ENCODE assay signal across 8 cellular contexts in the genomic region with DNA sequence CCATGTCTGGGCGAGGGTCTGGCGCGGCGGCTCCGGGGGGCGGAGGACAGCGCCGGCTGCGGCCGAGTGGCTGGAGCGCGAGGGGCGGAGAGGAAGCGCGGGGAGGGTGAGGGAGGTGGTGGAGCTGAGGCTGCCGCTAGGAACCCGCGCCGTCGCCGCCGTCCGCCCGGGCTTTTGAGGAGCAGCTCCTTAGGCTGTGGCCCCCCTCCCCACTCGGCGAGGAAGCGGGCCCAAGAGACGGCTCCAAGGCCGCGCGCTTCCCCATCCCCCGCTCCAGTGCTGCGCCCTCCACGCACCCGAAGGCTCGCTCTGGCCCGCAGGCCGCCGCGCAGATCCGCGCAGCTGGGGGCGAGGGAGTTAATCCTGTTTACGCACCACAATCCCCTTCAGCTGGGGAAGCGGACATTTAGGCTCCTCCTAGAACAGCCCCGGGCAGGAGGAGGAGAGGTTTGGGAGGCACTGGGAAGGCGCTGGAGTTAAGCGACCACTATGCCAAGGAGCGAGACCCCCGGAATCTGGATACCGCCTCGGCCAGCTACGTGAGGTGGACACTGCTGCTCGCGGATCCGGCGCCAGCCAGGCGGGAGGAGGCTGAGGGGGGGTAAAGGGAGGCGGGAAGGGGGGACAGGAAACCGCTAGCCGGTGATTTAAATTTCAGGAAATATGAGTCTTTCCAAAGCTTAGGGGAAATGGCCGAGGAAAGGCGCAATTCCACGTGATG. TPM values are rescaled to one million over a fixed set of nuclear protein-coding genes. Genes with fewer than 3 reads are reported as not detected.
DNase-seq lines count a peak whose midpoint lies in the region; ATAC-seq, FAIRE-seq and TF ChIP-seq lines count a peak whose summit lies in the region.

A gene with protein sequence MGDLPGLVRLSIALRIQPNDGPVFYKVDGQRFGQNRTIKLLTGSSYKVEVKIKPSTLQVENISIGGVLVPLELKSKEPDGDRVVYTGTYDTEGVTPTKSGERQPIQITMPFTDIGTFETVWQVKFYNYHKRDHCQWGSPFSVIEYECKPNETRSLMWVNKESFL (minus strand): TSS at position 553 of the 721 bp plus-strand sequence. CDS start 549 bp downstream, at position 4.

- dilution Hi-C loops in keratinocyte (cut with MboI; ENCODE audit: extremely low pct_ligation_motif_present, low sequenced_read_pairs) = no loop called here

- no peaks in the 10 kb centered on the region for H3K79me2 ChIP-seq in keratinocyte (ENCODE audit: control insufficient read depth, insufficient read depth, low read length)

- H3K27ac ChIP-seq in BLaER1 (0 out of 2 replicates have a peak within 1 kb of the TSS, but pooled peaks have one; percentile 24), Panc1 (ENCODE audit: low read length) (no peak within 1 kb of the TSS), colonic mucosa (peak within 1 kb of the TSS; percentile 80), keratinocyte (ENCODE audit: control insufficient read depth, insufficient read depth, low read length) (no peak within 1 kb of the TSS)

- H3K4me2 ChIP-seq in BLaER1 = peak within 1 kb of the TSS; percentile 89
- H3K4me2 ChIP-seq in keratinocyte (ENCODE audit: control insufficient read depth, extremely low read depth, insufficient read depth, low read depth, low read length) = peak within 1 kb of the TSS; percentile 76

- H3K9ac ChIP-seq in BLaER1 (peak within 1 kb of the TSS; percentile 50), colonic mucosa (ENCODE audit: low read depth in 2 of 2, low read length in 2 of 2) (peak within 1 kb of the TSS; percentile 48 to 81), keratinocyte (ENCODE audit: control insufficient read depth, extremely low read depth, insufficient read depth, low read length) (no peak within 1 kb of the TSS)

- in situ Hi-C loops in Panc1 (cut with HindIII; ENCODE audit: low pct_unique_long_range_greater_than_20kb, low sequenced_read_pairs) = no loop called here

- H3K27me3 ChIP-seq in BLaER1 = peaks cover 29% of the 10 kb centered on the region
- H3K27me3 ChIP-seq in H7 (ENCODE audit: control insufficient read depth, insufficient read depth, low read length) = peaks cover 42% of the 10 kb centered on the region
- peaks cover 16% of the 10 kb centered on the region for H3K27me3 ChIP-seq in Panc1 (ENCODE audit: control insufficient read depth, insufficient read depth, low read length)
- H3K27me3 ChIP-seq in colonic mucosa = peaks cover 15% of the 10 kb centered on the region
- H3K27me3 ChIP-seq in keratinocyte (ENCODE audit: control insufficient read depth, extremely low read depth, insufficient read depth, low read length) = peaks cover 26% of the 10 kb centered on the region

- H3K4me3 ChIP-seq in BLaER1 (peak within 1 kb of the TSS; percentile 65), H7 (ENCODE audit: insufficient read depth, low read depth, low read length) (peak within 1 kb of the TSS; percentile 60), Panc1 (ENCODE audit: low read depth in 2 of 2, low read length in 2 of 2) (peak within 1 kb of the TSS; percentile 45 to 50), colonic mucosa (peak within 1 kb of the TSS; percentile 52), keratinocyte (ENCODE audit: control insufficient read depth in 2 of 3, extremely low read depth in 1 of 3, insufficient read depth in 2 of 3, low read depth in 1 of 3, low read length in 3 of 3) (peak within 1 kb of the TSS; percentile 27 to 60 (median 50)), skeletal muscle cell (ENCODE audit: low read depth, low read length) (peak within 1 kb of the TSS; percentile 88)

- FAIRE-seq in keratinocyte (lab: Jason Lieb, UNC) = no peak

- no TSS peak for BruUV-seq in Panc1 (replicated peaks; lab: Mats Ljungman, UMichigan)

- CTCF ChIA-PET in Panc1 (lab: Charles Lee) = interaction anchor here (0.6 kb wide), 1 partner anchor 29 kb away, joined by 4 read pairs; no protein-coding TSS in a partner anchor

- H3K4me1 ChIP-seq in BLaER1 (peaks cover 13% of the 10 kb centered on the region), Panc1 (ENCODE audit: control insufficient read depth, insufficient read depth, low read length) (0 out of 2 replicates have a peak, but pooled peaks cover 4% of the 10 kb centered on the region), colonic mucosa (no peaks in the 10 kb centered on the region), keratinocyte (ENCODE audit: control insufficient read depth, extremely low read depth, insufficient read depth, low read length) (peaks cover 7% of the 10 kb centered on the region)

- H3K36me3 ChIP-seq in BLaER1 = no peaks in the 10 kb centered on the region
- no peaks in the 10 kb centered on the region for H3K36me3 ChIP-seq in H7 (replicated peaks; ENCODE audit: control insufficient read depth, insufficient read depth, low read length)
- no peaks in the 10 kb centered on the region for H3K36me3 ChIP-seq in Panc1 (ENCODE audit: control insufficient read depth, insufficient read depth, low read length)
- no peaks in the 10 kb centered on the region for H3K36me3 ChIP-seq in colonic mucosa
- no peaks in the 10 kb centered on the region for H3K36me3 ChIP-seq in keratinocyte (ENCODE audit: control insufficient read depth in 2 of 2, extremely low read depth in 1 of 2, insufficient read depth in 2 of 2, low read length in 2 of 2)

- ATAC-seq in Panc1 (peak; percentile 75), HG03097 (IDR thresholded peaks at IDR 0.05; ENCODE audit: low FRiP score, unreplicated experiment) (no peak), GM21723 (IDR thresholded peaks at IDR 0.05; ENCODE audit: unreplicated experiment) (no peak)

- POLR2A ChIA-PET in Panc1 (lab: Charles Lee) = no interaction called here

- no peaks in the 10 kb centered on the region for H4K20me1 ChIP-seq in BLaER1
- H4K20me1 ChIP-seq in keratinocyte (ENCODE audit: control insufficient read depth, extremely low read depth, insufficient read depth, low read length) = no peaks in the 10 kb centered on the region

- H3K9me1 ChIP-seq in keratinocyte (ENCODE audit: control insufficient read depth, extremely low read depth, insufficient read depth, low read length) = no peaks in the 10 kb centered on the region

- intact Hi-C loops in Panc1 (cut with micrococcal nuclease; ENCODE audit: unreplicated experiment) = no loop called here
- intact Hi-C loops in colonic mucosa (cut with DNase I) = no loop called here

- peak within 1 kb of the TSS; percentile 16 for H2AFZ ChIP-seq in keratinocyte (ENCODE audit: control insufficient read depth, low read length)

- DNase-seq in H7 (peak; percentile 81), Panc1 (ENCODE audit: low read depth, low spot score) (no peak), colonic mucosa (peak; percentile 50), keratinocyte (ENCODE audit: low read depth, low spot score) (no peak), skeletal muscle cell (ENCODE audit: low read depth) (peak; percentile 43)

- TF ChIP-seq CTCF in Panc1 (IDR thresholded peaks at IDR 0.05) (no peak), colonic mucosa (IDR thresholded peaks at IDR 0.05) (no peak), keratinocyte (optimal IDR thresholded peaks at IDR 0.05 in 1 of 3, IDR thresholded peaks at IDR 0.05 in 1 of 3, conservative IDR thresholded peaks at IDR 0.05 in 1 of 3; ENCODE audit: extremely low read depth in 1 of 3, insufficient read depth in 2 of 3, low read length in 3 of 3) (no peak)

- peaks cover 13% of the 10 kb centered on the region; the same call in 1 of the 2 replicates for H3K9me3 ChIP-seq in BLaER1
- no peaks in the 10 kb centered on the region for H3K9me3 ChIP-seq in Panc1 (ENCODE audit: control insufficient read depth, insufficient read depth, low read depth, low read length)
- no peaks in the 10 kb centered on the region for H3K9me3 ChIP-seq in colonic mucosa
- no peaks in the 10 kb centered on the region for H3K9me3 ChIP-seq in keratinocyte (ENCODE audit: control insufficient read depth, low read depth, low read length)

RNA-seq across cellular contexts. Expression of the gene that starts here (rescaled TPM):
- 0.80 and 0.81 TPM in 2 replicates for total RNA-seq in H7 (2014; rRNA removed; shearing (Covaris generic))
- not detected for total RNA-seq in Panc1 (2021; ENCODE audit: unreplicated experiment)
- polyA plus RNA-seq in Panc1 (2012; ENCODE audit: insufficient read length) = not detected
- 1 to 10 TPM; 2.5 to 6.4 TPM for total RNA-seq in colonic mucosa
- 0.04 TPM in 1 of 3 replicates, not detected in the others for polyA plus RNA-seq in keratinocyte
- not detected for polyA plus RNA-seq in keratinocyte (2011; ENCODE audit: low read depth)
- 0.04 TPM in 2 replicates for polyA plus RNA-seq in keratinocyte (2011; cell fraction: cytosol; rRNA removed)
- not detected in 2 replicates for polyA plus RNA-seq in keratinocyte (2011; cell fraction: nucleus; rRNA removed)
- 0.13 TPM in 1 of 2 replicates, not detected in the other for polyA plus RNA-seq in keratinocyte (2012; ENCODE audit: low replicate concordance)
- not detected in 3 replicates for polyA minus RNA-seq in keratinocyte
- not detected for polyA minus RNA-seq in keratinocyte (2011; cell fraction: cytosol; rRNA and poly(A)+ RNA removed)
- polyA minus RNA-seq in keratinocyte (2011; cell fraction: nucleus; rRNA and poly(A)+ RNA removed) = not detected in 2 replicates

Comparison
In these comparisons a context has a peak if more than half of its experiments do, and no peak if none do; other contexts are left out.
1. Peak in DNase-seq and H3K4me3 ChIP-seq in H7; RNA of the gene not detected or under 1 TPM.
2. Peak in ATAC-seq and H3K4me3 ChIP-seq in Panc1; RNA of the gene not detected or under 1 TPM.
3. H3K27ac ChIP-seq: peak in BLaER1 (single experiment) and colonic mucosa (single experiment); none in Panc1 (single experiment) and keratinocyte (single experiment).
4. DNase-seq: peak in colonic mucosa (single experiment) and skeletal muscle cell (single experiment); none in Panc1 (single experiment) and keratinocyte (single experiment).
5. Peak in every context shown above with its lines, with median percentiles within 50 percentile points of each other: H3K4me3 ChIP-seq.